ENCODE assay signal across 8 cellular contexts in genomic region chr19:7340959-7341837, GRCh38. TPM values are rescaled to one million over a fixed set of nuclear protein-coding genes. Genes with fewer than 3 reads are reported as not detected.
DNase-seq lines count a peak whose midpoint lies in the region; ATAC-seq and TF ChIP-seq lines count a peak whose summit lies in the region.

No MANE protein-coding gene starts in this region.

- intact Hi-C loops in cardiac septum (cut with DNase I): loop anchor here (1.0 to 2.0 kb wide), 2 partner anchors 192 to 239 kb away; no protein-coding TSS in a partner anchor
- intact Hi-C loops in prostate gland (cut with DNase I): loop anchor here (2.0 to 5.0 kb wide), 2 partner anchors 194 to 242 kb away; no protein-coding TSS in a partner anchor
- intact Hi-C loops in vagina (cut with DNase I): loop anchor here (5.0 kb wide), 1 partner anchor 239 kb away; no protein-coding TSS in a partner anchor

- ATAC-seq in HG02973 (IDR thresholded peaks at IDR 0.05; ENCODE audit: unreplicated experiment): no peak

- H3K4me2 ChIP-seq in DOHH2 (ENCODE audit: low read length) (peak overlapping the region; percentile 69), MM.1S (ENCODE audit: low read depth, low read length) (peak overlapping the region; percentile 55; the same call in 1 of the 2 replicates)

- H3K27me3 Mint-ChIP-seq in activated naive CD8-positive, alpha-beta T cell treated with anti-CD3 and anti-CD28 coated beads for 36 hours: peaks cover 3% of the 10 kb centered on the region

- H3K4me3 ChIP-seq in DOHH2 (ENCODE audit: low read length) (peak overlapping the region; percentile 48), MM.1S (ENCODE audit: low read length) (peak overlapping the region; percentile 35), prostate gland (no peak overlapping the region), vagina (no peak overlapping the region)

- H3K27me3 ChIP-seq in DOHH2 (ENCODE audit: control insufficient read depth, low read length) (no peaks in the 10 kb centered on the region), MM.1S (replicated peaks; ENCODE audit: insufficient read depth, low read length) (no peaks in the 10 kb centered on the region), prostate gland (replicated peaks; ENCODE audit: insufficient read depth) (no peaks in the 10 kb centered on the region), vagina (no peaks in the 10 kb centered on the region)

- H3K27ac ChIP-seq in DOHH2 (ENCODE audit: low read depth, low read length): peak overlapping the region; percentile 99
- H3K27ac ChIP-seq in MM.1S (ENCODE audit: low read length): peak overlapping the region; percentile 71; the same call in 1 of the 2 replicates
- H3K27ac ChIP-seq in prostate gland: no peak overlapping the region
- H3K27ac ChIP-seq in vagina: no peak overlapping the region

- H4K20me1 ChIP-seq in DOHH2 (ENCODE audit: control insufficient read depth, insufficient read depth, low read depth, low read length) (no peaks in the 10 kb centered on the region), MM.1S (ENCODE audit: insufficient read depth, low read length) (no peaks in the 10 kb centered on the region)

- peak; percentile 91 for TF ChIP-seq CTCF in DOHH2 (IDR thresholded peaks at IDR 0.05; ENCODE audit: low read depth, low read length, poor library complexity, severe bottlenecking)
- peak; percentile 98 for TF ChIP-seq CTCF in MM.1S (IDR thresholded peaks at IDR 0.05; ENCODE audit: low read length)
- peak; percentile 88 to 95 (median 91) for TF ChIP-seq CTCF in prostate gland (IDR thresholded peaks at IDR 0.05)
- peak; percentile 87 to 94 (median 94) for TF ChIP-seq CTCF in vagina (IDR thresholded peaks at IDR 0.05)

- H3K9me3 ChIP-seq in DOHH2 (ENCODE audit: control insufficient read depth, insufficient read depth, low read length): no peaks in the 10 kb centered on the region
- no peaks in the 10 kb centered on the region for H3K9me3 ChIP-seq in MM.1S (replicated peaks; ENCODE audit: insufficient read depth, low read length)
- no peaks in the 10 kb centered on the region for H3K9me3 ChIP-seq in prostate gland
- no peaks in the 10 kb centered on the region for H3K9me3 ChIP-seq in vagina

- DNase-seq in MM.1S (peak; percentile 88), SKM-1 (lab: John Stamatoyannopoulos, UW; ENCODE audit: unreplicated experiment) (peak; percentile 52), cardiac septum (ENCODE audit: low spot score) (peak; percentile 90), prostate gland (ENCODE audit: low spot score) (peak; percentile 53), vagina (ENCODE audit: extremely low spot score in 2 of 2) (no peak)
- peak; percentile 77 for DNase-seq in activated naive CD8-positive, alpha-beta T cell treated with anti-CD3 and anti-CD28 coated beads for 36 hours

- H3K9ac ChIP-seq in MM.1S (ENCODE audit: low read length): peak overlapping the region; percentile 57

- peaks cover 4% of the 10 kb centered on the region for H3K9me3 Mint-ChIP-seq in activated naive CD8-positive, alpha-beta T cell treated with anti-CD3 and anti-CD28 coated beads for 36 hours

- peaks cover 56% of the 10 kb centered on the region for H3F3A ChIP-seq in DOHH2 (ENCODE audit: control insufficient read depth, insufficient read depth)
- peaks cover 27% of the 10 kb centered on the region for H3F3A ChIP-seq in MM.1S (ENCODE audit: insufficient read depth, low read length)

- WGBS in prostate gland: 43% methylated on average over 22 of the region's 22 CpGs

- no peaks in the 10 kb centered on the region for H3K36me3 Mint-ChIP-seq in activated naive CD8-positive, alpha-beta T cell treated with anti-CD3 and anti-CD28 coated beads for 36 hours

- no peak overlapping the region for H3K27ac Mint-ChIP-seq in activated naive CD8-positive, alpha-beta T cell treated with anti-CD3 and anti-CD28 coated beads for 36 hours

- H3K4me1 ChIP-seq in DOHH2 (ENCODE audit: control insufficient read depth, low read length): peaks cover 97% of the 10 kb centered on the region
- peaks cover 48% of the 10 kb centered on the region for H3K4me1 ChIP-seq in MM.1S (ENCODE audit: low read length)
- H3K4me1 ChIP-seq in prostate gland (replicated peaks): no peaks in the 10 kb centered on the region
- peaks cover 4% of the 10 kb centered on the region for H3K4me1 ChIP-seq in vagina

- no peak overlapping the region for H3K4me3 Mint-ChIP-seq in activated naive CD8-positive, alpha-beta T cell treated with anti-CD3 and anti-CD28 coated beads for 36 hours

- H3K36me3 ChIP-seq in DOHH2 (ENCODE audit: control insufficient read depth, low read length) (peaks cover 4% of the 10 kb centered on the region; the same call in 1 of the 2 replicates), MM.1S (replicated peaks; ENCODE audit: insufficient read depth, low read length) (no peaks in the 10 kb centered on the region), prostate gland (no peaks in the 10 kb centered on the region), vagina (no peaks in the 10 kb centered on the region)

- no peak for TF ChIP-seq POLR2A in prostate gland (IDR thresholded peaks at IDR 0.05)
- no peak for TF ChIP-seq POLR2A in vagina (IDR thresholded peaks at IDR 0.05)

- H3K79me2 ChIP-seq in DOHH2 (ENCODE audit: control insufficient read depth, low read length) (no peaks in the 10 kb centered on the region), MM.1S (ENCODE audit: low read length) (no peaks in the 10 kb centered on the region)

- peak overlapping the region; percentile 91 for H2AFZ ChIP-seq in MM.1S (ENCODE audit: low read length)

- H3K4me1 Mint-ChIP-seq in activated naive CD8-positive, alpha-beta T cell treated with anti-CD3 and anti-CD28 coated beads for 36 hours: peaks cover 40% of the 10 kb centered on the region

- H3K9me2 ChIP-seq in DOHH2 (replicated peaks; ENCODE audit: control insufficient read depth, low read length) (no peaks in the 10 kb centered on the region), MM.1S (replicated peaks; ENCODE audit: insufficient read depth, low read length) (no peaks in the 10 kb centered on the region)

RNA-seq across cellular contexts. Expression of gene ARHGEF18, which starts 7.5 kb away (rescaled TPM):
- 10 to 100 TPM; 26.3 to 30.8 TPM for total RNA-seq in activated naive CD8-positive, alpha-beta T cell treated with anti-CD3 and anti-CD28 coated beads for 36 hours
- 12.5 TPM for total RNA-seq in cardiac septum
- 10 to 100 TPM; 44.5 to 52.3 TPM for total RNA-seq in prostate gland
- total RNA-seq in vagina: 28.5 TPM

RNA-seq across cellular contexts. Expression of gene INSR, which starts 47.0 kb away (rescaled TPM):
- total RNA-seq in activated naive CD8-positive, alpha-beta T cell treated with anti-CD3 and anti-CD28 coated beads for 36 hours: 1 to 10 TPM; 1.2 to 1.4 TPM
- total RNA-seq in cardiac septum (113 TPM), prostate gland (100 to 1,000 TPM in 1 of 2 donors, 10 to 100 TPM in 1; 51.2 to 124 TPM), vagina (86.7 TPM)

Comparison
In these comparisons a context has a peak if more than half of its experiments do, and no peak if none do; other contexts are left out.
1. H3K27ac ChIP-seq: peak in DOHH2 (single experiment) and MM.1S (single experiment); none in prostate gland (0 of 2) and vagina (single experiment).
2. H3K4me3 ChIP-seq: peak in DOHH2 (single experiment) and MM.1S (single experiment); none in prostate gland (0 of 2) and vagina (0 of 2).
3. DNase-seq: peak in MM.1S (single experiment), SKM-1 (single experiment), activated naive CD8-positive, alpha-beta T cell treated with anti-CD3 and anti-CD28 coated beads for 36 hours (single experiment), cardiac septum (single experiment) and prostate gland (single experiment); none in vagina (0 of 2).
4. RNA of gene INSR, which starts 47.0 kb away (total RNA-seq): 51.2 to 124 TPM in prostate gland, 113 TPM in cardiac septum (single experiment) and 86.7 TPM in vagina (single experiment); 1.2 to 1.4 TPM in activated naive CD8-positive, alpha-beta T cell treated with anti-CD3 and anti-CD28 coated beads for 36 hours; every median in the first group is over 10 times any median in the second.
5. Peak in every context shown above with its lines, with median percentiles within 50 percentile points of each other: CTCF ChIP-seq.